Comparison of ENCODE assay signal across 19 cellular contexts in the genomic region with DNA sequence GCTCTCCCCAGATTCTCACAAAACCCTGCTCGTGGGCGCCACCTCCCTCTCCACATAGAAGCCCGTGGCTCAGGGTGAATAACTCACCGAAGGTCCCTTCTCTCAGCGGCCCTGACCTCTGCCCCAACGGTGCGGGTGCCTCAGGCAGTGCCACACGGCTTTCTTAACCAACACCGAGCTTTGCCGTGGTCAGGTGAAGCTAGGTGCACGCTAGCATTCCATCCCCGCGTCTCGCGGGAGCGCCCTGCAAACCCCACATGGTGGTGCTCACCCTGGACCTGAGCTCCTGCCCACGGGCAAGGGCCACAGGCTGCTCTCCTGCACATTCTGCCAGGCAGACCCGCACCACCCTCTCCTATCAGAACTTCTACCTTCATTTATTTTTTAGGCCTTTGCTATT. TPM values are rescaled to one million over a fixed set of nuclear protein-coding genes. Genes with fewer than 3 reads are reported as not detected.
DNase-seq lines count a peak whose midpoint lies in the region; ATAC-seq and TF ChIP-seq lines count a peak whose summit lies in the region.
"Had no signal": no experiment of that assay in that cellular context is flagged by ENCODE, and none has a peak within 500 bp of the region (broad histone marks: within the 10 kb centered on the region; RNA-seq: fewer than 3 reads in every experiment).

No MANE protein-coding gene starts in this region.

- intact Hi-C loops in Right ventricle myocardium inferior (cut with DNase I) (no loop called here), heart right ventricle (cut with DNase I) (no loop called here), body of pancreas (cut with DNase I) (no loop called here)

- POLR2A ChIA-PET in activated CD4-positive, alpha-beta memory T cell treated with anti-CD3 and anti-CD28 coated beads, Interleukin-2, amount 10 ng/mL, durations not matched to agents 7 days and 5 days (lab: Charles Lee) = interaction anchor here (1.0 kb wide), 1 partner anchor 18 kb away, joined by 3 read pairs; a partner anchor contains a TSS

- H3K36me3 Mint-ChIP-seq in natural killer cell treated with Interleukin-12 subunit alpha and Interleukin-12 subunit beta and Interleukin-15 and Interleukin-18, amount 100 ng/mL, for 72 hours = peaks cover under 1% of the 10 kb centered on the region
- peaks cover 50% of the 10 kb centered on the region for H3K36me3 Mint-ChIP-seq in activated CD4-positive, alpha-beta memory T cell treated with anti-CD3 and anti-CD28 coated beads, Interleukin-2, amount 10 ng/mL, durations not matched to agents 7 days and 5 days (ENCODE audit: low read depth)
- peaks cover 38% of the 10 kb centered on the region for H3K36me3 Mint-ChIP-seq in chondrocyte (ENCODE audit: low read depth)

- DNase-seq in Right ventricle myocardium inferior (ENCODE audit: missing footprints) (peak; percentile 66), heart right ventricle (no peak), BE2C (peak; percentile 8), body of pancreas (no peak), SHP77 (lab: John Stamatoyannopoulos, UW) (no peak), chondrocyte (ENCODE audit: low spot score) (no peak)
- peak; percentile 52 for DNase-seq in natural killer cell treated with Interleukin-12 subunit alpha and Interleukin-12 subunit beta and Interleukin-15 and Interleukin-18, amount 100 ng/mL, for 72 hours (ENCODE audit: low spot score)
- DNase-seq in activated CD4-positive, alpha-beta memory T cell treated with anti-CD3 and anti-CD28 coated beads, Interleukin-2, amount 10 ng/mL, durations not matched to agents 7 days and 5 days = no peak
- DNase-seq: AML-193, DMS153, DMS79, GDM1, GM23248, HCEC 1CT had no signal

- CTCF ChIA-PET in activated CD4-positive, alpha-beta memory T cell treated with anti-CD3 and anti-CD28 coated beads, Interleukin-2, amount 10 ng/mL, durations not matched to agents 7 days and 5 days (lab: Charles Lee) = interaction anchor here (0.9 kb wide), 1 partner anchor 33 kb away, joined by 3 read pairs; no protein-coding TSS in a partner anchor

- no peak for TF ChIP-seq CTCF in heart right ventricle (IDR thresholded peaks at IDR 0.05)
- no peak for TF ChIP-seq CTCF in BE2C (IDR thresholded peaks at IDR 0.05; ENCODE audit: low read depth, low read length)
- TF ChIP-seq CTCF in body of pancreas (IDR thresholded peaks at IDR 0.05) = no peak
- no peak for TF ChIP-seq CTCF in chondrocyte (IDR thresholded peaks at IDR 0.05)

- no peaks in the 10 kb centered on the region for H3K27me3 ChIP-seq in heart right ventricle
- H3K27me3 ChIP-seq in BE2C = no peaks in the 10 kb centered on the region
- no peaks in the 10 kb centered on the region for H3K27me3 ChIP-seq in body of pancreas
- H3K27me3 ChIP-seq: BLaER1 had no signal

- no peak for TF ChIP-seq POLR2A in body of pancreas (IDR thresholded peaks at IDR 0.05)

- H3K27me3 Mint-ChIP-seq in natural killer cell treated with Interleukin-12 subunit alpha and Interleukin-12 subunit beta and Interleukin-15 and Interleukin-18, amount 100 ng/mL, for 72 hours = no peaks in the 10 kb centered on the region
- no peaks in the 10 kb centered on the region for H3K27me3 Mint-ChIP-seq in activated CD4-positive, alpha-beta memory T cell treated with anti-CD3 and anti-CD28 coated beads, Interleukin-2, amount 10 ng/mL, durations not matched to agents 7 days and 5 days
- H3K27me3 Mint-ChIP-seq in chondrocyte (ENCODE audit: low read depth) = no peaks in the 10 kb centered on the region
- H3K27me3 Mint-ChIP-seq: CD4-positive, alpha-beta memory T cell had no signal

- H3K4me3 ChIP-seq in heart right ventricle (no peak overlapping the region), BE2C (ENCODE audit: low read depth, low read length) (no peak overlapping the region), body of pancreas (no peak overlapping the region)
- H3K4me3 ChIP-seq: A549, BLaER1, GM23248 had no signal

- H3K4me3 Mint-ChIP-seq in natural killer cell treated with Interleukin-12 subunit alpha and Interleukin-12 subunit beta and Interleukin-15 and Interleukin-18, amount 100 ng/mL, for 72 hours = no peak overlapping the region
- H3K4me3 Mint-ChIP-seq in activated CD4-positive, alpha-beta memory T cell treated with anti-CD3 and anti-CD28 coated beads, Interleukin-2, amount 10 ng/mL, durations not matched to agents 7 days and 5 days = no peak overlapping the region
- H3K4me3 Mint-ChIP-seq in chondrocyte (ENCODE audit: unreplicated experiment) = no peak overlapping the region
- H3K4me3 Mint-ChIP-seq: CD14-positive monocyte; CD4-positive, alpha-beta memory T cell had no signal

- peaks cover under 1 to 96% (median 67%) of the 10 kb centered on the region in 9 donors for H3K36me3 ChIP-seq in heart right ventricle
- peaks cover 71% of the 10 kb centered on the region for H3K36me3 ChIP-seq in BE2C
- peaks cover 40 to 46% of the 10 kb centered on the region in 2 donors for H3K36me3 ChIP-seq in body of pancreas (replicated peaks in 1 of 2; ENCODE audit: insufficient read depth in 1 of 2, low read depth in 2 of 2)

- H3K9me3 ChIP-seq in heart right ventricle (no peaks in the 10 kb centered on the region), BE2C (no peaks in the 10 kb centered on the region), body of pancreas (no peaks in the 10 kb centered on the region)
- H3K9me3 ChIP-seq: A549, BLaER1 had no signal

- H3K4me1 Mint-ChIP-seq in natural killer cell treated with Interleukin-12 subunit alpha and Interleukin-12 subunit beta and Interleukin-15 and Interleukin-18, amount 100 ng/mL, for 72 hours (ENCODE audit: low read depth in 2 of 2) = no peaks in the 10 kb centered on the region
- H3K4me1 Mint-ChIP-seq in activated CD4-positive, alpha-beta memory T cell treated with anti-CD3 and anti-CD28 coated beads, Interleukin-2, amount 10 ng/mL, durations not matched to agents 7 days and 5 days = no peaks in the 10 kb centered on the region
- no peaks in the 10 kb centered on the region for H3K4me1 Mint-ChIP-seq in chondrocyte (ENCODE audit: low read depth)

- WGBS in heart right ventricle, 2 donors = 94 to 96% methylated on average over 18 of the region's 18 CpGs
- 95 to 96% methylated on average over 14 to 18 of the region's 18 CpGs for WGBS in body of pancreas, 2 donors

- H3K27ac ChIP-seq in heart right ventricle (no peak overlapping the region), body of pancreas (no peak overlapping the region)
- H3K27ac ChIP-seq: 22Rv1, A549, BLaER1, GM23248 had no signal

- no peak overlapping the region for H3K27ac Mint-ChIP-seq in natural killer cell treated with Interleukin-12 subunit alpha and Interleukin-12 subunit beta and Interleukin-15 and Interleukin-18, amount 100 ng/mL, for 72 hours
- no peak overlapping the region for H3K27ac Mint-ChIP-seq in activated CD4-positive, alpha-beta memory T cell treated with anti-CD3 and anti-CD28 coated beads, Interleukin-2, amount 10 ng/mL, durations not matched to agents 7 days and 5 days
- H3K27ac Mint-ChIP-seq in chondrocyte (ENCODE audit: unreplicated experiment) = no peak overlapping the region

- ATAC-seq in Right ventricle myocardium inferior = no peak
- ATAC-seq in heart right ventricle = no peak
- ATAC-seq in body of pancreas = peak; percentile 27
- ATAC-seq in natural killer cell treated with Interleukin-12 subunit alpha and Interleukin-12 subunit beta and Interleukin-15 and Interleukin-18, amount 100 ng/mL, for 72 hours = no peak

- H3K9me3 Mint-ChIP-seq in natural killer cell treated with Interleukin-12 subunit alpha and Interleukin-12 subunit beta and Interleukin-15 and Interleukin-18, amount 100 ng/mL, for 72 hours = no peaks in the 10 kb centered on the region
- no peaks in the 10 kb centered on the region for H3K9me3 Mint-ChIP-seq in activated CD4-positive, alpha-beta memory T cell treated with anti-CD3 and anti-CD28 coated beads, Interleukin-2, amount 10 ng/mL, durations not matched to agents 7 days and 5 days
- H3K9me3 Mint-ChIP-seq in chondrocyte (ENCODE audit: low read depth) = no peaks in the 10 kb centered on the region

- H3K4me1 ChIP-seq in heart right ventricle (peaks cover 0 to 6% (median 0%) of the 10 kb centered on the region in 9 donors), BE2C (no peaks in the 10 kb centered on the region), body of pancreas (no peaks in the 10 kb centered on the region)
- H3K4me1 ChIP-seq: A549, BLaER1 had no signal

RNA-seq across cellular contexts. Expression of a gene that starts 18.4 kb away (rescaled TPM):
- total RNA-seq in Right ventricle myocardium inferior (286 TPM), heart right ventricle (100 to 1,000 TPM; 234 to 392 (median 345) TPM), body of pancreas (10 to 100 TPM; 82.5 to 93.9 TPM), chondrocyte (135 to 142 TPM (median 142 TPM) in 3 replicates)
- polyA plus RNA-seq in heart right ventricle = 100 to 1,000 TPM in 1 of 2 donors, 10 to 100 TPM in 1; 49.9 to 418 TPM
- 74.0 TPM for polyA plus RNA-seq in BE2C (2012; ENCODE audit: insufficient read depth, insufficient read length, low read depth)
- total RNA-seq in natural killer cell treated with Interleukin-12 subunit alpha and Interleukin-12 subunit beta and Interleukin-15 and Interleukin-18, amount 100 ng/mL, for 72 hours = 100 to 1,000 TPM; 101 to 118 TPM
- total RNA-seq in activated CD4-positive, alpha-beta memory T cell treated with anti-CD3 and anti-CD28 coated beads, Interleukin-2, amount 10 ng/mL, durations not matched to agents 7 days and 5 days = 10 to 100 TPM; 71.0 to 72.3 TPM

RNA-seq across cellular contexts. Expression of a gene that starts 50.7 kb away (rescaled TPM):
- total RNA-seq in Right ventricle myocardium inferior = 35.5 TPM
- total RNA-seq in heart right ventricle = 10 to 100 TPM; 30.3 to 60.0 (median 37.2) TPM
- 10 to 100 TPM; 61.5 to 89.7 TPM for polyA plus RNA-seq in heart right ventricle
- polyA plus RNA-seq in BE2C (2012; ENCODE audit: insufficient read depth, insufficient read length, low read depth) = 0.83 TPM
- total RNA-seq in body of pancreas = 1 to 10 TPM; 6.3 to 7.0 TPM
- total RNA-seq in natural killer cell treated with Interleukin-12 subunit alpha and Interleukin-12 subunit beta and Interleukin-15 and Interleukin-18, amount 100 ng/mL, for 72 hours = under 1 TPM in 1 of 2 donors, not detected in 1; 0.17 TPM
- total RNA-seq in activated CD4-positive, alpha-beta memory T cell treated with anti-CD3 and anti-CD28 coated beads, Interleukin-2, amount 10 ng/mL, durations not matched to agents 7 days and 5 days = not detected
- total RNA-seq in chondrocyte = 0.37 TPM in 1 of 3 replicates, not detected in the others
- total RNA-seq: CD4-positive, alpha-beta memory T cell; GM23248 had no signal
- polyA plus RNA-seq: CD14-positive monocyte, GM23248 had no signal

Comparison
In these comparisons a context has a peak if more than half of its experiments do, and no peak if none do; other contexts are left out.
1. DNase-seq: peak in Right ventricle myocardium inferior (single experiment), BE2C (single experiment) and natural killer cell treated with Interleukin-12 subunit alpha and Interleukin-12 subunit beta and Interleukin-15 and Interleukin-18, amount 100 ng/mL, for 72 hours (single experiment); none in heart right ventricle (0 of 2), body of pancreas (0 of 4), activated CD4-positive, alpha-beta memory T cell treated with anti-CD3 and anti-CD28 coated beads, Interleukin-2, amount 10 ng/mL, durations not matched to agents 7 days and 5 days (single experiment), SHP77 (0 of 2) and chondrocyte (single experiment).